ENCODE assay signal across 1 cellular context in the genomic region with DNA sequence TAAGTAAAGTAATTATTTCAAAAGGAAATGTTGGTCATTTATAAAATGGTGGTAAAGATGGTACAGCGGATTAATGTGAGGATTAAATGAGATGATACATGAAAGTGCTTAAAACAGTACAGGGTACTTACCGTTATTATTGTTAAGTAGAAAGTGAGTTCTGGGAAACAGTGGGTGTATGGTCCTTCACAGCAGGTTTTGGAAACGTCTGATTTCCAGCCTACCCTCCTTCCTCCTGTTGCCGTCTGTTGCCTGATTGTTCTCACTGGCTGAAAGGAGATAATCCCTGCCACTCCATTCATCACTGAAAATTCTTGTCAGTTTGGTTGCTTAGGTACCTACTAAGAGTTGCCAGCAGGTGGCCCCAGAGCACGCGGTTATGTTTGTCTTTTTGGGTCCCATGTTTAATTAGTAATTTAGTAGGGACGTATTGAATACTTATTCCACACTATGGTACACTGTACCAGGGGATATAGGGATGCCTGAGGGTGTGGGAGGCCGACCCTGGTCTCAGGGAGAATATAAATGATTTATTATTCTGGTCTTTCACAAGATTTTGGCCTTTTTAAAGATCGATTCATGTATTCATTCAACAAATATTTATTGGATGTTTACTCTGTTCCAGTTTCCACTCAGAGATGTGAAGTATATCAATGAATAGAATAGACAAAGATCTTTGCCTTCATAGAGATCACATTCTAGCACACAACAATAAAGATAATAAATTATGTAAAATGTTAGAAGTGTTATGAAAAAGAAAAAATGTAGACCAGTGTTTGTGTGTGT.
TF ChIP-seq lines count a peak whose summit lies in the region.

No MANE protein-coding gene starts in this region.

TF ChIP-seq in GM23338, 12 proteins besides CTCF, POLR2A, EP300 and RAD21:
- TF ChIP-seq EZH2phosphoT487 (IDR thresholded peaks at IDR 0.05; ENCODE audit: unreplicated experiment) = no peak
- TF ChIP-seq, protein P1, sequence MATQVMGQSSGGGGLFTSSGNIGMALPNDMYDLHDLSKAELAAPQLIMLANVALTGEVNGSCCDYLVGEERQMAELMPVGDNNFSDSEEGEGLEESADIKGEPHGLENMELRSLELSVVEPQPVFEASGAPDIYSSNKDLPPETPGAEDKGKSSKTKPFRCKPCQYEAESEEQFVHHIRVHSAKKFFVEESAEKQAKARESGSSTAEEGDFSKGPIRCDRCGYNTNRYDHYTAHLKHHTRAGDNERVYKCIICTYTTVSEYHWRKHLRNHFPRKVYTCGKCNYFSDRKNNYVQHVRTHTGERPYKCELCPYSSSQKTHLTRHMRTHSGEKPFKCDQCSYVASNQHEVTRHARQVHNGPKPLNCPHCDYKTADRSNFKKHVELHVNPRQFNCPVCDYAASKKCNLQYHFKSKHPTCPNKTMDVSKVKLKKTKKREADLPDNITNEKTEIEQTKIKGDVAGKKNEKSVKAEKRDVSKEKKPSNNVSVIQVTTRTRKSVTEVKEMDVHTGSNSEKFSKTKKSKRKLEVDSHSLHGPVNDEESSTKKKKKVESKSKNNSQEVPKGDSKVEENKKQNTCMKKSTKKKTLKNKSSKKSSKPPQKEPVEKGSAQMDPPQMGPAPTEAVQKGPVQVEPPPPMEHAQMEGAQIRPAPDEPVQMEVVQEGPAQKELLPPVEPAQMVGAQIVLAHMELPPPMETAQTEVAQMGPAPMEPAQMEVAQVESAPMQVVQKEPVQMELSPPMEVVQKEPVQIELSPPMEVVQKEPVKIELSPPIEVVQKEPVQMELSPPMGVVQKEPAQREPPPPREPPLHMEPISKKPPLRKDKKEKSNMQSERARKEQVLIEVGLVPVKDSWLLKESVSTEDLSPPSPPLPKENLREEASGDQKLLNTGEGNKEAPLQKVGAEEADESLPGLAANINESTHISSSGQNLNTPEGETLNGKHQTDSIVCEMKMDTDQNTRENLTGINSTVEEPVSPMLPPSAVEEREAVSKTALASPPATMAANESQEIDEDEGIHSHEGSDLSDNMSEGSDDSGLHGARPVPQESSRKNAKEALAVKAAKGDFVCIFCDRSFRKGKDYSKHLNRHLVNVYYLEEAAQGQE (IDR thresholded peaks at IDR 0.05; ENCODE audit: unreplicated experiment) = no peak
- no peak for TF ChIP-seq JUNB (IDR thresholded peaks at IDR 0.05; ENCODE audit: unreplicated experiment)
TF ChIP-seq in GM23338: peak in this region for 0.
